9 cellular contexts compared by ENCODE assay signal in the genomic region with DNA sequence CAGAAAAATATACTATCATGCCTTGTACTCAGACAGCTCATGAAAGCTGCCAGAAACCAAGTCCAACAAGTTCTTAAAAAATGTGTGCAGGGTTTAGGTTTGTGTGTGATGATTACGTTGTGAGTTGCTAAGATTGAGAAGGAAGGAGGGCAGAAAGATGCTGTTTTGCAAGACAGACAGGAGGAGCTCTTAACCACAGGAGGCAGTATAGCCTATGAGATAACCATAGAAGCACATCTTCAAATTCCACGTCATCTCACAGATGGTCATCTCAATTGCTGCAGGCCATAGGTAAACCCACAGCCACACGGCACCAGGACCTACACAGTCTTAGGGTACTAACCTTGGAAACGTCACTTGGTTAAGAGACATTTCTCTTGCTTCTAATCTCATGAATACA.
DNase-seq lines count a peak whose midpoint lies in the region; ATAC-seq, FAIRE-seq and TF ChIP-seq lines count a peak whose summit lies in the region.
"Had no signal": no experiment of that assay in that cellular context is flagged by ENCODE, and none has a peak within 500 bp of the region (broad histone marks: within the 10 kb centered on the region; RNA-seq: fewer than 3 reads in every experiment).

No MANE protein-coding gene starts in this region.

- H3K36me3 ChIP-seq in K562 (ENCODE audit: control insufficient read depth, insufficient read depth, low read length): no peaks in the 10 kb centered on the region
- H3K36me3 ChIP-seq in MG63: no peaks in the 10 kb centered on the region

- WGBS in K562 (ENCODE audit: insufficient coverage, low coverage, missing lambda C conversion rate): 3% methylated on average over 4 of the region's 4 CpGs

- peak; percentile 81 for ATAC-seq in GM18867 (IDR thresholded peaks at IDR 0.05; ENCODE audit: unreplicated experiment)
- ATAC-seq in K562: peak; percentile 90
- no peak for ATAC-seq in GM18519 (IDR thresholded peaks at IDR 0.05; ENCODE audit: low FRiP score, unreplicated experiment)
- ATAC-seq: left cardiac atrium had no signal

- H3K36me3 Mint-ChIP-seq in neural crest cell (ENCODE audit: low read depth): no peaks in the 10 kb centered on the region

- TF ChIP-seq POLR2A in K562 (conservative IDR thresholded peaks at IDR 0.05): no peak

- POLR2A ChIA-PET in K562 (lab: Yijun Ruan, JAX): interaction anchor here (0.6 to 1.3 kb wide), 4 partner anchors 14 to 934 kb away, joined by 3 to 4 read pairs (median 4); no protein-coding TSS in a partner anchor

- TF ChIP-seq RAD21 in K562 (CRISPR knock-in tag; conservative IDR thresholded peaks at IDR 0.05 in 1 of 2, IDR thresholded peaks at IDR 0.05 in 1 of 2): peak in 1 of 2 experiments; percentile 50; a peak in 3 of 4 replicates

- H3K9ac ChIP-seq in K562 (ENCODE audit: insufficient read depth in 1 of 2, low read depth in 2 of 2, low read length in 2 of 2): no peak overlapping the region

- H3K4me1 ChIP-seq in K562 (replicated peaks in 1 of 2; ENCODE audit: control insufficient read depth in 2 of 2, insufficient read depth in 2 of 2, low read length in 2 of 2): no peaks in the 10 kb centered on the region

- no peaks in the 10 kb centered on the region for H3K9me1 ChIP-seq in K562 (ENCODE audit: control insufficient read depth, insufficient read depth, low read length)

- CTCF ChIA-PET in K562 (lab: Yijun Ruan, JAX; ENCODE audit: low intra/inter-chr PET ratio): interaction anchor here (1.1 kb wide), 1 partner anchor 44 kb away, joined by 3 read pairs; no protein-coding TSS in a partner anchor

- H3K27ac ChIP-seq in K562 (ENCODE audit: extremely low read depth, low read depth, low read length): no peak overlapping the region

- no peak overlapping the region for H3K4me3 ChIP-seq in K562
- H3K4me3 ChIP-seq in MG63: no peak overlapping the region

- no peak overlapping the region for H2AFZ ChIP-seq in K562 (ENCODE audit: low read depth, low read length)

- peak; percentile 61 for FAIRE-seq in K562 (lab: Jason Lieb, UNC)

- H3K4me2 ChIP-seq in K562 (ENCODE audit: insufficient read depth, low read length): no peak overlapping the region

- H3K9me3 ChIP-seq in K562 (replicated peaks; ENCODE audit: control insufficient read depth, insufficient read depth, low read depth, low read length): no peaks in the 10 kb centered on the region
- no peaks in the 10 kb centered on the region for H3K9me3 ChIP-seq in MG63

- H3K79me2 ChIP-seq in K562 (ENCODE audit: control insufficient read depth, insufficient read depth, low read length): no peaks in the 10 kb centered on the region

- peak in 2 of 4 experiments; percentile 20 to 25 for DNase-seq in K562 (ENCODE audit: extremely low read depth in 1 of 4, low spot score in 3 of 4)
- no peak for DNase-seq in neural crest cell (ENCODE audit: low read depth, low spot score)
- no peak for DNase-seq in MG63
- DNase-seq in hypothalamus (lab: John Stamatoyannopoulos, UW): no peak
- DNase-seq in NCI-H1417 treated with DMSO at 0.1 percent for 48 hours (lab: John Stamatoyannopoulos, UW): no peak
- DNase-seq: left cardiac atrium had no signal

- H3K4me1 Mint-ChIP-seq in neural crest cell: peaks cover 10% of the 10 kb centered on the region

- BruUV-seq in K562 (replicated peaks; lab: Mats Ljungman, UMichigan): no TSS peak

- H3K27ac Mint-ChIP-seq in neural crest cell (ENCODE audit: unreplicated experiment): no peak overlapping the region

- no peak for TF ChIP-seq EP300 in K562 (IDR thresholded peaks at IDR 0.05; ENCODE audit: low read length)

- H3K4me3 Mint-ChIP-seq in neural crest cell: no peak overlapping the region

- intact Hi-C loops in K562 (cut with micrococcal nuclease): loop anchor here (10.0 kb wide), 1 partner anchor 260 kb away; a partner anchor contains a TSS

- H3K27me3 Mint-ChIP-seq in neural crest cell (ENCODE audit: low read depth): no peaks in the 10 kb centered on the region

- TF ChIP-seq CTCF in LNCAP (IDR thresholded peaks at IDR 0.05): peak; percentile 37
- peak; percentile 30 to 53 (median 53) for TF ChIP-seq CTCF in K562 (IDR thresholded peaks at IDR 0.05 in 2 of 3, conservative IDR thresholded peaks at IDR 0.05 in 1 of 3; ENCODE audit: insufficient read depth in 2 of 3, low read depth in 1 of 3, low read length in 3 of 3)
- peak; percentile 69 for TF ChIP-seq CTCF in neural crest cell (conservative IDR thresholded peaks at IDR 0.05)

- no peaks in the 10 kb centered on the region for H4K20me1 ChIP-seq in K562 (replicated peaks; ENCODE audit: control insufficient read depth, insufficient read depth, low read length)

- H3K9me3 Mint-ChIP-seq in neural crest cell: no peaks in the 10 kb centered on the region

- in situ Hi-C loops in K562 (cut with MboI): no loop called here

- H3K27me3 ChIP-seq in K562 (ENCODE audit: control insufficient read depth in 2 of 2, insufficient read depth in 2 of 2, low read length in 2 of 2): peaks cover 3% of the 10 kb centered on the region in 2 experiments; a peak in 3 of 5 replicates
- no peaks in the 10 kb centered on the region for H3K27me3 ChIP-seq in MG63

TF ChIP-seq in K562, 482 proteins besides CTCF, POLR2A, EP300 and RAD21:
- TF ChIP-seq ATF1 (CRISPR knock-in tag; IDR thresholded peaks at IDR 0.05): no peak
- peak; percentile 50; the same call in 1 of the 2 replicates for TF ChIP-seq ATF1 (tag; IDR thresholded peaks at IDR 0.05)
- peak in 1 of 2 experiments; percentile 37; a peak in 1 of 4 replicates for TF ChIP-seq RCOR1 (IDR thresholded peaks at IDR 0.05; ENCODE audit: borderline replicate concordance in 1 of 2, low read depth in 2 of 2, low read length in 2 of 2)
- no peak for TF ChIP-seq DNMT1 (IDR thresholded peaks at IDR 0.05)
- peak; percentile 49; the same call in 1 of the 2 replicates for TF ChIP-seq CREM (IDR thresholded peaks at IDR 0.05; ENCODE audit: low read depth)
- no peak for TF ChIP-seq ZNF780A (CRISPR knock-in tag; IDR thresholded peaks at IDR 0.05)
